1 cellular context compared by ENCODE assay signal in the genomic region with DNA sequence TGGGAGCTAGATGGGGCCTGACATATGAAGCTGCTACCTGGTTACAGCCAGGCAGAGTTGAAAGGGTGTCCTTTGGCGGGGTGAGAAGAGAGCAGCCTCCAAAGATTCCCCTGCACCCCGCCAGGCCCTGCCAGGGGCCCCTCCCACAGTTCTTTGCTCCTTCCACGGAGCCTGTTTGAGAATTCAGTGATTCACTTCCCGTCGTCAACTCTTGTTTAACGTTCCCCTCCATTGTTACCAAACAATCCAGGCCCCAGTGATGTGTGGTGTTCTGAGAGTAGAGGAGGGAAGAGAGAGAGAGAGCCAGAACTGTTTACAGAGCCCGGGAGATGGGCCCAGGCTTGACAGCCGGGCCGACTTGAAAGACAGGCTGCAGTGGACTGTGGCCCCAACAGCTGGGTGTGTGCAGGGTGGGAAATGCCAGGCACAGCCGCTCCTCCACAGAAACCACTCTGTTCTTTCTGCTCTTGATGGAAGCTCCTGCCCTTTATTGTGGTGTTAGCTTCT.
TF ChIP-seq lines count a peak whose summit lies in the region.

No MANE protein-coding gene starts in this region.

TF ChIP-seq in HepG2, 621 proteins besides CTCF, POLR2A, EP300 and RAD21 (continued from another document and continues in another):
- TF ChIP-seq, protein P1, sequence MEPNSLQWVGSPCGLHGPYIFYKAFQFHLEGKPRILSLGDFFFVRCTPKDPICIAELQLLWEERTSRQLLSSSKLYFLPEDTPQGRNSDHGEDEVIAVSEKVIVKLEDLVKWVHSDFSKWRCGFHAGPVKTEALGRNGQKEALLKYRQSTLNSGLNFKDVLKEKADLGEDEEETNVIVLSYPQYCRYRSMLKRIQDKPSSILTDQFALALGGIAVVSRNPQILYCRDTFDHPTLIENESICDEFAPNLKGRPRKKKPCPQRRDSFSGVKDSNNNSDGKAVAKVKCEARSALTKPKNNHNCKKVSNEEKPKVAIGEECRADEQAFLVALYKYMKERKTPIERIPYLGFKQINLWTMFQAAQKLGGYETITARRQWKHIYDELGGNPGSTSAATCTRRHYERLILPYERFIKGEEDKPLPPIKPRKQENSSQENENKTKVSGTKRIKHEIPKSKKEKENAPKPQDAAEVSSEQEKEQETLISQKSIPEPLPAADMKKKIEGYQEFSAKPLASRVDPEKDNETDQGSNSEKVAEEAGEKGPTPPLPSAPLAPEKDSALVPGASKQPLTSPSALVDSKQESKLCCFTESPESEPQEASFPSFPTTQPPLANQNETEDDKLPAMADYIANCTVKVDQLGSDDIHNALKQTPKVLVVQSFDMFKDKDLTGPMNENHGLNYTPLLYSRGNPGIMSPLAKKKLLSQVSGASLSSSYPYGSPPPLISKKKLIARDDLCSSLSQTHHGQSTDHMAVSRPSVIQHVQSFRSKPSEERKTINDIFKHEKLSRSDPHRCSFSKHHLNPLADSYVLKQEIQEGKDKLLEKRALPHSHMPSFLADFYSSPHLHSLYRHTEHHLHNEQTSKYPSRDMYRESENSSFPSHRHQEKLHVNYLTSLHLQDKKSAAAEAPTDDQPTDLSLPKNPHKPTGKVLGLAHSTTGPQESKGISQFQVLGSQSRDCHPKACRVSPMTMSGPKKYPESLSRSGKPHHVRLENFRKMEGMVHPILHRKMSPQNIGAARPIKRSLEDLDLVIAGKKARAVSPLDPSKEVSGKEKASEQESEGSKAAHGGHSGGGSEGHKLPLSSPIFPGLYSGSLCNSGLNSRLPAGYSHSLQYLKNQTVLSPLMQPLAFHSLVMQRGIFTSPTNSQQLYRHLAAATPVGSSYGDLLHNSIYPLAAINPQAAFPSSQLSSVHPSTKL (CRISPR knock-in tag; IDR thresholded peaks at IDR 0.05): peak; percentile 95
- TF ChIP-seq TCF7 (IDR thresholded peaks at IDR 0.05; ENCODE audit: low read depth): peak; percentile 92
- 0 out of 2 replicates have a peak, but pooled peaks have one; percentile 45 for TF ChIP-seq NFKBIZ (CRISPR knock-in tag; IDR thresholded peaks at IDR 0.05)
- TF ChIP-seq SIX1 (CRISPR knock-in tag; IDR thresholded peaks at IDR 0.05; ENCODE audit: borderline replicate concordance): 0 out of 2 replicates have a peak, but pooled peaks have one; percentile 12
- peak; percentile 57; the same call in 1 of the 2 replicates for TF ChIP-seq CCDC6 (CRISPR knock-in tag; IDR thresholded peaks at IDR 0.05)
- peak; percentile 63; the same call in 1 of the 2 replicates for TF ChIP-seq KDM5B (CRISPR knock-in tag; IDR thresholded peaks at IDR 0.05; ENCODE audit: borderline replicate concordance)
- TF ChIP-seq SP140L (CRISPR knock-in tag; IDR thresholded peaks at IDR 0.05; ENCODE audit: borderline replicate concordance): no peak
- peak; percentile 39; the same call in 1 of the 2 replicates for TF ChIP-seq ZNF747 (CRISPR knock-in tag; IDR thresholded peaks at IDR 0.05; ENCODE audit: borderline replicate concordance)
- TF ChIP-seq TSC22D2 (CRISPR knock-in tag; IDR thresholded peaks at IDR 0.05; ENCODE audit: borderline replicate concordance): peak; percentile 30; the same call in 1 of the 2 replicates
- peak; percentile 45; the same call in 1 of the 2 replicates for TF ChIP-seq HHEX (CRISPR knock-in tag; IDR thresholded peaks at IDR 0.05)
- TF ChIP-seq, protein P2, sequence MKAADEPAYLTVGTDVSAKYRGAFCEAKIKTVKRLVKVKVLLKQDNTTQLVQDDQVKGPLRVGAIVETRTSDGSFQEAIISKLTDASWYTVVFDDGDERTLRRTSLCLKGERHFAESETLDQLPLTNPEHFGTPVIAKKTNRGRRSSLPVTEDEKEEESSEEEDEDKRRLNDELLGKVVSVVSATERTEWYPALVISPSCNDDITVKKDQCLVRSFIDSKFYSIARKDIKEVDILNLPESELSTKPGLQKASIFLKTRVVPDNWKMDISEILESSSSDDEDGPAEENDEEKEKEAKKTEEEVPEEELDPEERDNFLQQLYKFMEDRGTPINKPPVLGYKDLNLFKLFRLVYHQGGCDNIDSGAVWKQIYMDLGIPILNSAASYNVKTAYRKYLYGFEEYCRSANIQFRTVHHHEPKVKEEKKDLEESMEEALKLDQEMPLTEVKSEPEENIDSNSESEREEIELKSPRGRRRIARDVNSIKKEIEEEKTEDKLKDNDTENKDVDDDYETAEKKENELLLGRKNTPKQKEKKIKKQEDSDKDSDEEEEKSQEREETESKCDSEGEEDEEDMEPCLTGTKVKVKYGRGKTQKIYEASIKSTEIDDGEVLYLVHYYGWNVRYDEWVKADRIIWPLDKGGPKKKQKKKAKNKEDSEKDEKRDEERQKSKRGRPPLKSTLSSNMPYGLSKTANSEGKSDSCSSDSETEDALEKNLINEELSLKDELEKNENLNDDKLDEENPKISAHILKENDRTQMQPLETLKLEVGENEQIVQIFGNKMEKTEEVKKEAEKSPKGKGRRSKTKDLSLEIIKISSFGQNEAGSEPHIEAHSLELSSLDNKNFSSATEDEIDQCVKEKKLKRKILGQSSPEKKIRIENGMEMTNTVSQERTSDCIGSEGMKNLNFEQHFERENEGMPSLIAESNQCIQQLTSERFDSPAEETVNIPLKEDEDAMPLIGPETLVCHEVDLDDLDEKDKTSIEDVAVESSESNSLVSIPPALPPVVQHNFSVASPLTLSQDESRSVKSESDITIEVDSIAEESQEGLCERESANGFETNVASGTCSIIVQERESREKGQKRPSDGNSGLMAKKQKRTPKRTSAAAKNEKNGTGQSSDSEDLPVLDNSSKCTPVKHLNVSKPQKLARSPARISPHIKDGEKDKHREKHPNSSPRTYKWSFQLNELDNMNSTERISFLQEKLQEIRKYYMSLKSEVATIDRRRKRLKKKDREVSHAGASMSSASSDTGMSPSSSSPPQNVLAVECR (CRISPR knock-in tag; IDR thresholded peaks at IDR 0.05; ENCODE audit: borderline replicate concordance): peak; percentile 75; the same call in 1 of the 2 replicates
- no peak for TF ChIP-seq NFRKB (IDR thresholded peaks at IDR 0.05)
- peak; percentile 92; the same call in 1 of the 2 replicates for TF ChIP-seq ZNF614 (CRISPR knock-in tag; IDR thresholded peaks at IDR 0.05; ENCODE audit: borderline replicate concordance)
- peak; percentile 54; the same call in 1 of the 2 replicates for TF ChIP-seq TBX3 (IDR thresholded peaks at IDR 0.05; ENCODE audit: borderline replicate concordance)
- peak; percentile 27 for TF ChIP-seq TBL1XR1 (IDR thresholded peaks at IDR 0.05; ENCODE audit: borderline replicate concordance, low read length, partially characterized antibody)
- TF ChIP-seq, protein P3, sequence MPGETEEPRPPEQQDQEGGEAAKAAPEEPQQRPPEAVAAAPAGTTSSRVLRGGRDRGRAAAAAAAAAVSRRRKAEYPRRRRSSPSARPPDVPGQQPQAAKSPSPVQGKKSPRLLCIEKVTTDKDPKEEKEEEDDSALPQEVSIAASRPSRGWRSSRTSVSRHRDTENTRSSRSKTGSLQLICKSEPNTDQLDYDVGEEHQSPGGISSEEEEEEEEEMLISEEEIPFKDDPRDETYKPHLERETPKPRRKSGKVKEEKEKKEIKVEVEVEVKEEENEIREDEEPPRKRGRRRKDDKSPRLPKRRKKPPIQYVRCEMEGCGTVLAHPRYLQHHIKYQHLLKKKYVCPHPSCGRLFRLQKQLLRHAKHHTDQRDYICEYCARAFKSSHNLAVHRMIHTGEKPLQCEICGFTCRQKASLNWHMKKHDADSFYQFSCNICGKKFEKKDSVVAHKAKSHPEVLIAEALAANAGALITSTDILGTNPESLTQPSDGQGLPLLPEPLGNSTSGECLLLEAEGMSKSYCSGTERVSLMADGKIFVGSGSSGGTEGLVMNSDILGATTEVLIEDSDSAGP (CRISPR knock-in tag; IDR thresholded peaks at IDR 0.05; ENCODE audit: borderline replicate concordance): peak; percentile 68; the same call in 1 of the 2 replicates
- TF ChIP-seq, protein P4, sequence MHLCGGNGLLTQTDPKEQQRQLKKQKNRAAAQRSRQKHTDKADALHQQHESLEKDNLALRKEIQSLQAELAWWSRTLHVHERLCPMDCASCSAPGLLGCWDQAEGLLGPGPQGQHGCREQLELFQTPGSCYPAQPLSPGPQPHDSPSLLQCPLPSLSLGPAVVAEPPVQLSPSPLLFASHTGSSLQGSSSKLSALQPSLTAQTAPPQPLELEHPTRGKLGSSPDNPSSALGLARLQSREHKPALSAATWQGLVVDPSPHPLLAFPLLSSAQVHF (CRISPR knock-in tag; IDR thresholded peaks at IDR 0.05): no peak
- TF ChIP-seq, protein P5, sequence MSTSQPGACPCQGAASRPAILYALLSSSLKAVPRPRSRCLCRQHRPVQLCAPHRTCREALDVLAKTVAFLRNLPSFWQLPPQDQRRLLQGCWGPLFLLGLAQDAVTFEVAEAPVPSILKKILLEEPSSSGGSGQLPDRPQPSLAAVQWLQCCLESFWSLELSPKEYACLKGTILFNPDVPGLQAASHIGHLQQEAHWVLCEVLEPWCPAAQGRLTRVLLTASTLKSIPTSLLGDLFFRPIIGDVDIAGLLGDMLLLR (CRISPR knock-in tag; IDR thresholded peaks at IDR 0.05): no peak
- peak; percentile 65 for TF ChIP-seq IRF2 (CRISPR knock-in tag; IDR thresholded peaks at IDR 0.05)
- TF ChIP-seq RBM22 (optimal IDR thresholded peaks at IDR 0.05; ENCODE audit: low read length): peak; percentile 59
- TF ChIP-seq SOX5 (CRISPR knock-in tag; IDR thresholded peaks at IDR 0.05; ENCODE audit: borderline replicate concordance): peak; percentile 99
- peak; percentile 36 for TF ChIP-seq STAG1 (CRISPR knock-in tag; IDR thresholded peaks at IDR 0.05)
- 0 out of 2 replicates have a peak, but pooled peaks have one; percentile 45 for TF ChIP-seq ZFP1 (CRISPR knock-in tag; IDR thresholded peaks at IDR 0.05)
- TF ChIP-seq, protein P6, sequence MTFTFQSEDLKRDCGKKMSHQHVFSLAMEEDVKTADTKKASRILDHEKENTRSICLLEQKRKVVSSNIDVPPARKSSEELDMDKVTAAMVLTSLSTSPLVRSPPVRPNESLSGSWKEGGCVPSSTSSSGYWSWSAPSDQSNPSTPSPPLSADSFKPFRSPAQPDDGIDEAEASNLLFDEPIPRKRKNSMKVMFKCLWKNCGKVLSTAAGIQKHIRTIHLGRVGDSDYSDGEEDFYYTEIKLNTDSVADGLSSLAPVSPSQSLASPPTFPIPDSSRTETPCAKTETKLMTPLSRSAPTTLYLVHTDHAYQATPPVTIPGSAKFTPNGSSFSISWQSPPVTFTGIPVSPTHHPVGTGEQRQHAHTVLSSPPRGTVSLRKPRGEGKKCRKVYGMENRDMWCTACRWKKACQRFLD (CRISPR knock-in tag; IDR thresholded peaks at IDR 0.05; ENCODE audit: borderline replicate concordance): no peak
- peak; percentile 70 for TF ChIP-seq CEBPG (CRISPR knock-in tag; IDR thresholded peaks at IDR 0.05)
- TF ChIP-seq GFI1 (CRISPR knock-in tag; IDR thresholded peaks at IDR 0.05; ENCODE audit: borderline replicate concordance): peak; percentile 99
- peak; percentile 51; the same call in 1 of the 2 replicates for TF ChIP-seq FOXC1 (CRISPR knock-in tag; IDR thresholded peaks at IDR 0.05; ENCODE audit: borderline replicate concordance)
- TF ChIP-seq BCL6 (CRISPR knock-in tag; IDR thresholded peaks at IDR 0.05): peak; percentile 73
- no peak for TF ChIP-seq ZNF44 (CRISPR knock-in tag; IDR thresholded peaks at IDR 0.05)
- TF ChIP-seq ETV5 (CRISPR knock-in tag; IDR thresholded peaks at IDR 0.05; ENCODE audit: borderline replicate concordance): peak; percentile 91
- TF ChIP-seq FOXK1 (CRISPR knock-in tag; IDR thresholded peaks at IDR 0.05; ENCODE audit: borderline replicate concordance, low read depth): peak; percentile 79
- peak; percentile 78 for TF ChIP-seq ZNF501 (CRISPR knock-in tag; IDR thresholded peaks at IDR 0.05)
- TF ChIP-seq ZSCAN21 (CRISPR knock-in tag; IDR thresholded peaks at IDR 0.05; ENCODE audit: borderline replicate concordance): peak; percentile 59; the same call in 1 of the 2 replicates
- TF ChIP-seq ZKSCAN8 (CRISPR knock-in tag; IDR thresholded peaks at IDR 0.05; ENCODE audit: borderline replicate concordance): peak; percentile 80; the same call in 1 of the 2 replicates
- no peak for TF ChIP-seq MAFK (conservative IDR thresholded peaks at IDR 0.05 in 1 of 2, IDR thresholded peaks at IDR 0.05 in 1 of 2; ENCODE audit: low read length in 2 of 2)
- TF ChIP-seq ZNF83 (CRISPR knock-in tag; IDR thresholded peaks at IDR 0.05; ENCODE audit: borderline replicate concordance): no peak
- TF ChIP-seq, protein P7, sequence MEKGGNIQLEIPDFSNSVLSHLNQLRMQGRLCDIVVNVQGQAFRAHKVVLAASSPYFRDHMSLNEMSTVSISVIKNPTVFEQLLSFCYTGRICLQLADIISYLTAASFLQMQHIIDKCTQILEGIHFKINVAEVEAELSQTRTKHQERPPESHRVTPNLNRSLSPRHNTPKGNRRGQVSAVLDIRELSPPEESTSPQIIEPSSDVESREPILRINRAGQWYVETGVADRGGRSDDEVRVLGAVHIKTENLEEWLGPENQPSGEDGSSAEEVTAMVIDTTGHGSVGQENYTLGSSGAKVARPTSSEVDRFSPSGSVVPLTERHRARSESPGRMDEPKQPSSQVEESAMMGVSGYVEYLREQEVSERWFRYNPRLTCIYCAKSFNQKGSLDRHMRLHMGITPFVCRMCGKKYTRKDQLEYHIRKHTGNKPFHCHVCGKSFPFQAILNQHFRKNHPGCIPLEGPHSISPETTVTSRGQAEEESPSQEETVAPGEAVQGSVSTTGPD (CRISPR knock-in tag; IDR thresholded peaks at IDR 0.05): peak; percentile 88
- TF ChIP-seq ZNF703 (CRISPR knock-in tag; IDR thresholded peaks at IDR 0.05; ENCODE audit: borderline replicate concordance): peak; percentile 67; the same call in 1 of the 2 replicates
- TF ChIP-seq ZNF644 (CRISPR knock-in tag; IDR thresholded peaks at IDR 0.05; ENCODE audit: low read depth): peak; percentile 83
- TF ChIP-seq TEAD2 (CRISPR knock-in tag; IDR thresholded peaks at IDR 0.05): no peak
- TF ChIP-seq, protein P8, sequence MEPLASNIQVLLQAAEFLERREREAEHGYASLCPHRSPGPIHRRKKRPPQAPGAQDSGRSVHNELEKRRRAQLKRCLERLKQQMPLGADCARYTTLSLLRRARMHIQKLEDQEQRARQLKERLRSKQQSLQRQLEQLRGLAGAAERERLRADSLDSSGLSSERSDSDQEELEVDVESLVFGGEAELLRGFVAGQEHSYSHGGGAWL (CRISPR knock-in tag; IDR thresholded peaks at IDR 0.05): 0 out of 2 replicates have a peak, but pooled peaks have one; percentile 41
- TF ChIP-seq, protein P9, sequence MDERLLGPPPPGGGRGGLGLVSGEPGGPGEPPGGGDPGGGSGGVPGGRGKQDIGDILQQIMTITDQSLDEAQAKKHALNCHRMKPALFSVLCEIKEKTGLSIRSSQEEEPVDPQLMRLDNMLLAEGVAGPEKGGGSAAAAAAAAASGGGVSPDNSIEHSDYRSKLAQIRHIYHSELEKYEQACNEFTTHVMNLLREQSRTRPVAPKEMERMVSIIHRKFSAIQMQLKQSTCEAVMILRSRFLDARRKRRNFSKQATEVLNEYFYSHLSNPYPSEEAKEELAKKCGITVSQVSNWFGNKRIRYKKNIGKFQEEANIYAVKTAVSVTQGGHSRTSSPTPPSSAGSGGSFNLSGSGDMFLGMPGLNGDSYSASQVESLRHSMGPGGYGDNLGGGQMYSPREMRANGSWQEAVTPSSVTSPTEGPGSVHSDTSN (CRISPR knock-in tag; IDR thresholded peaks at IDR 0.05): peak; percentile 56; the same call in 1 of the 2 replicates
- TF ChIP-seq, protein P10, sequence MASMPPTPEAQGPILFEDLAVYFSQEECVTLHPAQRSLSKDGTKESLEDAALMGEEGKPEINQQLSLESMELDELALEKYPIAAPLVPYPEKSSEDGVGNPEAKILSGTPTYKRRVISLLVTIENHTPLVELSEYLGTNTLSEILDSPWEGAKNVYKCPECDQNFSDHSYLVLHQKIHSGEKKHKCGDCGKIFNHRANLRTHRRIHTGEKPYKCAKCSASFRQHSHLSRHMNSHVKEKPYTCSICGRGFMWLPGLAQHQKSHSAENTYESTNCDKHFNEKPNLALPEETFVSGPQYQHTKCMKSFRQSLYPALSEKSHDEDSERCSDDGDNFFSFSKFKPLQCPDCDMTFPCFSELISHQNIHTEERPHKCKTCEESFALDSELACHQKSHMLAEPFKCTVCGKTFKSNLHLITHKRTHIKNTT (CRISPR knock-in tag; IDR thresholded peaks at IDR 0.05): no peak
- no peak; the same call in 1 of the 2 replicates for TF ChIP-seq POLR2G (IDR thresholded peaks at IDR 0.05; ENCODE audit: low read depth, low read length)
- no peak for TF ChIP-seq ZNF550 (CRISPR knock-in tag; IDR thresholded peaks at IDR 0.05; ENCODE audit: borderline replicate concordance)
